ENCODE assay signal across 17 cellular contexts in the genomic region with DNA sequence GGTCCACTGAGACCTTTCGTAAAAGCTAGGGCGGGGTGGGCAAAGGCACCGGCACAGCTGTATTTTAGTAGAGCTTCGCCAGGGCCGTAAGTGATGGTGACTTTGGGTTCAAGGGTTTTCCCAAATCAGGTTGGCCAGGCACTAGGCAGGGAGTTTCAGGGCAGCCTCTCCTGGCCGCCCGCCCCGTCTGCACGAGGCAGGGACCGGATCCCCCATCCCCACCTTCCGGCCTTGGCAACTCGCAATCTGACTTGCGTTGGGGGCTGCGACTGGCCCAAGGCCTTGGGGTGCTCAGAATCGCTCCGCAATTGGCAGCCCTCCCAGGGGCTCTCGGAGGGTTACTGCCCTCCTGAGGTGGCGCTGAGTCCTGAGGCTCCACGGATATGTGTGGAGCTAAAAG. TPM values are rescaled to one million over a fixed set of nuclear protein-coding genes. Genes with fewer than 3 reads are reported as not detected.
DNase-seq lines count a peak whose midpoint lies in the region; ATAC-seq, FAIRE-seq and TF ChIP-seq lines count a peak whose summit lies in the region.
"Had no signal": no experiment of that assay in that cellular context is flagged by ENCODE, and none has a peak within 500 bp of the region (broad histone marks: within the 10 kb centered on the region; RNA-seq: fewer than 3 reads in every experiment).

No MANE protein-coding gene starts in this region.

- no peak for ATAC-seq in HepG2
- no peak for ATAC-seq in right lobe of liver
- no peak for ATAC-seq in HG02678 (IDR thresholded peaks at IDR 0.05; ENCODE audit: unreplicated experiment)

- no peak overlapping the region for H2BK15ac ChIP-seq in mesendoderm (replicated peaks; ENCODE audit: low read depth)

- peaks cover 9% of the 10 kb centered on the region for H3K4me1 Mint-ChIP-seq in activated naive CD8-positive, alpha-beta T cell treated with anti-CD3 and anti-CD28 coated beads for 36 hours

- no peak overlapping the region for H3K4me2 ChIP-seq in HepG2 (ENCODE audit: low read depth, low read length)
- H3K4me2 ChIP-seq in mesendoderm (ENCODE audit: low read length): no peak overlapping the region

- TF ChIP-seq RAD21 in HepG2 (CRISPR knock-in tag; IDR thresholded peaks at IDR 0.05): no peak

- no peak overlapping the region for H2AK5ac ChIP-seq in mesendoderm (ENCODE audit: low read length)

- H3K4me3 Mint-ChIP-seq in activated naive CD8-positive, alpha-beta T cell treated with anti-CD3 and anti-CD28 coated beads for 36 hours: no peak overlapping the region

- no peak for FAIRE-seq in HepG2 (lab: Jason Lieb, UNC)
- FAIRE-seq: A204.1 had no signal

- H3K4me1 ChIP-seq in HepG2 (ENCODE audit: insufficient read depth, low read length): peaks cover 28% of the 10 kb centered on the region
- H3K4me1 ChIP-seq in right lobe of liver: peaks cover 0 to 19% (median 3%) of the 10 kb centered on the region in 4 donors
- H3K4me1 ChIP-seq in mesendoderm (ENCODE audit: control insufficient read depth, low read depth, low read length): peaks cover 9% of the 10 kb centered on the region

- peaks cover 3% of the 10 kb centered on the region for H3K36me3 Mint-ChIP-seq in activated naive CD8-positive, alpha-beta T cell treated with anti-CD3 and anti-CD28 coated beads for 36 hours

- H3K9me3 Mint-ChIP-seq in activated naive CD8-positive, alpha-beta T cell treated with anti-CD3 and anti-CD28 coated beads for 36 hours: peaks cover 29% of the 10 kb centered on the region

- TF ChIP-seq POLR2A in HepG2 (IDR thresholded peaks at IDR 0.05; ENCODE audit: insufficient read depth in 1 of 2, low read depth in 2 of 2, low read length in 2 of 2) (no peak), right lobe of liver (IDR thresholded peaks at IDR 0.05) (no peak)

- no peak overlapping the region for H3K27ac Mint-ChIP-seq in activated naive CD8-positive, alpha-beta T cell treated with anti-CD3 and anti-CD28 coated beads for 36 hours

- no peak overlapping the region for H2AFZ ChIP-seq in HepG2 (ENCODE audit: low read length)

- no peak overlapping the region for H2BK120ac ChIP-seq in mesendoderm (ENCODE audit: low read depth, low read length)

- peak overlapping the region; percentile 19 for H3K56ac ChIP-seq in mesendoderm (ENCODE audit: low read length)

- no peak overlapping the region for H2BK5ac ChIP-seq in mesendoderm (ENCODE audit: low read length)

- DNase-seq in HepG2 (ENCODE audit: low spot score) (no peak), right lobe of liver (no peak), mesendoderm (no peak), NCI-H526 treated with DMSO at 0.1 percent for 48 hours (lab: John Stamatoyannopoulos, UW) (no peak), NCI-H128 (lab: John Stamatoyannopoulos, UW; ENCODE audit: unreplicated experiment) (no peak)
- no peak for DNase-seq in activated naive CD8-positive, alpha-beta T cell treated with anti-CD3 and anti-CD28 coated beads for 36 hours
- DNase-seq: C1 segment of cervical spinal cord, EL, HCEC 1CT, NCI-H1436 treated with DMSO at 0.1 percent for 48 hours, NCI-H2107, NCI-H226, NCI-H69 had no signal

- POLR2A ChIA-PET in HepG2 (lab: Yijun Ruan, JAX): no interaction called here

- no peak overlapping the region for H3K18ac ChIP-seq in mesendoderm (ENCODE audit: low read length)

- peaks cover 86% of the 10 kb centered on the region for H3K27me3 Mint-ChIP-seq in activated naive CD8-positive, alpha-beta T cell treated with anti-CD3 and anti-CD28 coated beads for 36 hours

- no peaks in the 10 kb centered on the region for H3K79me1 ChIP-seq in mesendoderm (ENCODE audit: low read length)

- H3K23ac ChIP-seq in mesendoderm (ENCODE audit: low read length): peak overlapping the region; percentile 48

- H4K8ac ChIP-seq in mesendoderm (ENCODE audit: low read depth, low read length): no peak overlapping the region

- CTCF ChIA-PET in HepG2 (lab: Yijun Ruan, JAX; ENCODE audit: low intra/inter-chr PET ratio, low total read pairs): no interaction called here

- H3K9ac ChIP-seq in HepG2 (ENCODE audit: insufficient read depth, low read depth, low read length) (no peak overlapping the region), mesendoderm (ENCODE audit: low read length) (peak overlapping the region; percentile 6)

- H3K27me3 ChIP-seq in HepG2 (ENCODE audit: control insufficient read depth in 1 of 2, insufficient read depth in 2 of 2, low read length in 2 of 2) (peaks cover 15 to 76% of the 10 kb centered on the region in 2 experiments), right lobe of liver (peaks cover 14 to 88% of the 10 kb centered on the region in 2 donors), mesendoderm (ENCODE audit: insufficient read depth, low read length, poor library complexity) (no peaks in the 10 kb centered on the region)

- H3K9me3 ChIP-seq in HepG2 (ENCODE audit: low read length): no peaks in the 10 kb centered on the region
- H3K9me3 ChIP-seq in right lobe of liver: no peaks in the 10 kb centered on the region

- 76% methylated on average over 15 of the region's 19 CpGs for WGBS in HepG2 (ENCODE audit: low lambda C conversion rate)
- WGBS in right lobe of liver (ENCODE audit: insufficient coverage, low coverage, low lambda C conversion rate, missing lambda C conversion rate): 16% methylated on average over 3 of the region's 19 CpGs
- WGBS in mesendoderm (ENCODE audit: extremely low coverage, insufficient coverage, low lambda C conversion rate): no CpG with 5 or more reads among the region's 19 CpGs

- H3K4ac ChIP-seq in mesendoderm (ENCODE audit: low read depth, low read length): no peak overlapping the region

- no peak overlapping the region for H3K4me3 ChIP-seq in HepG2 (replicated peaks in 1 of 3; ENCODE audit: insufficient read depth in 1 of 3, low read depth in 2 of 3, low read length in 3 of 3)
- no peak overlapping the region for H3K4me3 ChIP-seq in right lobe of liver
- no peak overlapping the region for H3K4me3 ChIP-seq in mesendoderm (ENCODE audit: low read length)

- no peak overlapping the region for H4K5ac ChIP-seq in mesendoderm (ENCODE audit: low read length)

- in situ Hi-C loops in HepG2 (cut with HindIII; ENCODE audit: extremely low pct_ligation_motif_present, low pct_unique_long_range_greater_than_20kb): no loop called here

- no TSS peak for BruUV-seq in HepG2 (replicated peaks; lab: Mats Ljungman, UMichigan)

- no peak for TF ChIP-seq CTCF in HepG2 (CRISPR knock-in tag; IDR thresholded peaks at IDR 0.05)
- no peak for TF ChIP-seq CTCF in right lobe of liver (IDR thresholded peaks at IDR 0.05)

- no peaks in the 10 kb centered on the region for H4K20me1 ChIP-seq in HepG2 (ENCODE audit: insufficient read depth, low read length)

- intact Hi-C loops in HepG2 (cut with micrococcal nuclease; ENCODE audit: unreplicated experiment) (loop anchor here (10.0 kb wide), 1 partner anchor 259 kb away; no protein-coding TSS in a partner anchor), right lobe of liver (cut with DNase I) (no loop called here)

- no peak overlapping the region for H3K27ac ChIP-seq in HepG2 (ENCODE audit: extremely low read length, insufficient read depth, low read length)
- no peak overlapping the region for H3K27ac ChIP-seq in right lobe of liver
- H3K27ac ChIP-seq in cingulate gyrus (ENCODE audit: low read depth, low read length): peak overlapping the region; percentile 47
- H3K27ac ChIP-seq in mesendoderm (ENCODE audit: low read depth, low read length): no peak overlapping the region
- H3K27ac ChIP-seq: RWPE1 had no signal

- H3K36me3 ChIP-seq in HepG2 (replicated peaks in 1 of 2; ENCODE audit: control insufficient read depth in 1 of 2, insufficient read depth in 2 of 2, low read length in 2 of 2): no peaks in the 10 kb centered on the region
- no peaks in the 10 kb centered on the region for H3K36me3 ChIP-seq in right lobe of liver
- no peaks in the 10 kb centered on the region for H3K36me3 ChIP-seq in mesendoderm (ENCODE audit: control insufficient read depth, insufficient read depth, low read length)

- H3K79me2 ChIP-seq in HepG2 (ENCODE audit: insufficient read depth, low read length): no peaks in the 10 kb centered on the region
- peaks cover 8% of the 10 kb centered on the region for H3K79me2 ChIP-seq in mesendoderm (ENCODE audit: control insufficient read depth, insufficient read depth, low read length)

- no peak for TF ChIP-seq EP300 in HepG2 (IDR thresholded peaks at IDR 0.05; ENCODE audit: low read depth in 2 of 2, low read length in 2 of 2)
- no peak for TF ChIP-seq EP300 in HepG2 (CRISPR knock-in tag; IDR thresholded peaks at IDR 0.05; ENCODE audit: borderline replicate concordance)

RNA-seq across cellular contexts. Expression of a gene that starts 4.1 kb away (rescaled TPM):
- total RNA-seq in HepG2 (2016; rRNA removed; fragmentation: Illumina TruSeq; extraction: Trizol) (0.02 TPM in 1 of 2 replicates, not detected in the other), right lobe of liver (not detected)
- not detected in 2 replicates for total RNA-seq in HepG2 (2016; cell fraction: cytosol; rRNA removed; fragmentation: Illumina TruSeq; extraction: Trizol; ENCODE audit: low read depth)
- total RNA-seq in HepG2 (2016; cell fraction: insoluble cytoplasmic fraction; rRNA removed; fragmentation: Illumina TruSeq; extraction: Trizol): 0.03 and 0.04 TPM in 2 replicates
- total RNA-seq in HepG2 (2016; cell fraction: membrane; rRNA removed; fragmentation: Illumina TruSeq; extraction: Trizol): 0.03 TPM in 1 of 2 replicates, not detected in the other
- total RNA-seq in HepG2 (2016; cell fraction: nucleus; rRNA removed; fragmentation: Illumina TruSeq; extraction: Trizol): not detected in 2 replicates
- polyA plus RNA-seq in HepG2 (2011; rRNA removed): 0.07 TPM in 1 of 2 replicates, not detected in the other
- 0.01 and 0.03 TPM in 2 replicates for polyA plus RNA-seq in HepG2 (2011; cell fraction: cytosol; rRNA removed)
- polyA plus RNA-seq in HepG2 (2011; cell fraction: nucleus; rRNA removed): 0.03 and 0.06 TPM in 2 replicates
- 0.03 TPM in 1 of 2 replicates, not detected in the other for polyA plus RNA-seq in HepG2 (2012)
- not detected in 2 replicates for polyA plus RNA-seq in HepG2 (2016; cell fraction: cytosol; fragmentation: Illumina TruSeq; extraction: Trizol; ENCODE audit: low read depth)
- polyA plus RNA-seq in HepG2 (2016; cell fraction: insoluble cytoplasmic fraction; fragmentation: Illumina TruSeq; extraction: Trizol; ENCODE audit: low read depth): not detected in 2 replicates
- 0.03 TPM in 1 of 2 replicates, not detected in the other for polyA plus RNA-seq in HepG2 (2016; cell fraction: membrane; fragmentation: Illumina TruSeq; extraction: Trizol; ENCODE audit: low read depth)
- 0.10 TPM in 1 of 2 replicates, not detected in the other for polyA plus RNA-seq in HepG2 (2016; cell fraction: nucleus; fragmentation: Illumina TruSeq; extraction: Trizol; ENCODE audit: insufficient read depth, low read depth)
- polyA minus RNA-seq in HepG2 (2011; rRNA and poly(A)+ RNA removed; ENCODE audit: low replicate concordance): 2.7 TPM in 1 of 2 replicates, not detected in the other
- not detected in 2 replicates for polyA minus RNA-seq in HepG2 (2011; cell fraction: cytosol; rRNA and poly(A)+ RNA removed)
- polyA minus RNA-seq in HepG2 (2011; cell fraction: nucleus; rRNA and poly(A)+ RNA removed): not detected in 2 replicates
- 10.9 TPM for polyA plus RNA-seq in mesendoderm (2013, experiment 1 of 2)
- 11.0 TPM for polyA plus RNA-seq in mesendoderm (2013, experiment 2 of 2)
- not detected for total RNA-seq in activated naive CD8-positive, alpha-beta T cell treated with anti-CD3 and anti-CD28 coated beads for 36 hours

RNA-seq across cellular contexts. Expression of a gene that starts 6.0 kb away (rescaled TPM):
- total RNA-seq in HepG2 (2016; rRNA removed; fragmentation: Illumina TruSeq; extraction: Trizol): not detected in 2 replicates
- total RNA-seq in HepG2 (2016; cell fraction: cytosol; rRNA removed; fragmentation: Illumina TruSeq; extraction: Trizol; ENCODE audit: low read depth): not detected in 2 replicates
- 0.06 TPM in 1 of 2 replicates, not detected in the other for total RNA-seq in HepG2 (2016; cell fraction: insoluble cytoplasmic fraction; rRNA removed; fragmentation: Illumina TruSeq; extraction: Trizol)
- total RNA-seq in HepG2 (2016; cell fraction: membrane; rRNA removed; fragmentation: Illumina TruSeq; extraction: Trizol): not detected in 2 replicates
- total RNA-seq in HepG2 (2016; cell fraction: nucleus; rRNA removed; fragmentation: Illumina TruSeq; extraction: Trizol): not detected in 2 replicates
- 0.12 and 0.13 TPM in 2 replicates for polyA plus RNA-seq in HepG2 (2011; rRNA removed)
- polyA plus RNA-seq in HepG2 (2011; cell fraction: cytosol; rRNA removed): 0.06 and 0.11 TPM in 2 replicates
- 0.29 and 0.32 TPM in 2 replicates for polyA plus RNA-seq in HepG2 (2011; cell fraction: nucleus; rRNA removed)
- 0.17 and 0.24 TPM in 2 replicates for polyA plus RNA-seq in HepG2 (2012)
- not detected in 2 replicates for polyA plus RNA-seq in HepG2 (2016; cell fraction: cytosol; fragmentation: Illumina TruSeq; extraction: Trizol; ENCODE audit: low read depth)
- 0.08 TPM in 2 replicates for polyA plus RNA-seq in HepG2 (2016; cell fraction: insoluble cytoplasmic fraction; fragmentation: Illumina TruSeq; extraction: Trizol; ENCODE audit: low read depth)
- polyA plus RNA-seq in HepG2 (2016; cell fraction: membrane; fragmentation: Illumina TruSeq; extraction: Trizol; ENCODE audit: low read depth): not detected in 2 replicates
- not detected in 2 replicates for polyA plus RNA-seq in HepG2 (2016; cell fraction: nucleus; fragmentation: Illumina TruSeq; extraction: Trizol; ENCODE audit: insufficient read depth, low read depth)
- 0.18 and 5.2 TPM in 2 replicates for polyA minus RNA-seq in HepG2 (2011; rRNA and poly(A)+ RNA removed; ENCODE audit: low replicate concordance)
- 0.53 and 0.59 TPM in 2 replicates for polyA minus RNA-seq in HepG2 (2011; cell fraction: cytosol; rRNA and poly(A)+ RNA removed)
- 0.13 TPM in 1 of 2 replicates, not detected in the other for polyA minus RNA-seq in HepG2 (2011; cell fraction: nucleus; rRNA and poly(A)+ RNA removed)
- under 1 TPM in 1 of 6 experiments, not detected in 5; 0.24 TPM for total RNA-seq in right lobe of liver
- polyA plus RNA-seq in mesendoderm (2013, experiment 1 of 2): 230 TPM
- 222 TPM for polyA plus RNA-seq in mesendoderm (2013, experiment 2 of 2)
- total RNA-seq in activated naive CD8-positive, alpha-beta T cell treated with anti-CD3 and anti-CD28 coated beads for 36 hours: not detected
